In the genomic region with DNA sequence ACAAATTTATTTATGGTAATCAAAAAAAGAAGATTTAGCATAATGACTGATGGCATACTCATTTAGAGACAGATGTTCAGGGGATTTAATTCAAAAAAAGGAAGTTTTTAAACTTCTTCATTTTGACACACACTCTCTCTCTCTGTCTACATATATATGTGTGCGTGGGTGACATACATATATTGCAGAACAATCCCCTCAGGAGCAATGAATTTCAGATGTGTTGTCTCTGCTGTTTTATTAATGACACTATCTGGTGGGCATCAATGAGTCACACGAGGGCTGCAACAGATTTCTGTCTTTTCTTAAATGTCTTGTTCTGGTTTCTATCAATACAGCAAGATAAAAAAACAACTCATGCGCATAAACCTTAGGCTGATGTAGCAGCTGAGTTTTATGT, we compare ENCODE assay signal across 18 cellular contexts.
"Had no signal": no experiment of that assay in that cellular context is flagged by ENCODE, and none has a peak within 500 bp of the region (broad histone marks: within the 10 kb centered on the region; RNA-seq: fewer than 3 reads in every experiment).

No MANE protein-coding gene starts in this region.

- H3K27ac ChIP-seq: breast epithelium, gastroesophageal sphincter, heart left ventricle, left ventricle myocardium inferior had no signal

- H3K36me3 ChIP-seq: breast epithelium, gastroesophageal sphincter, heart left ventricle, left ventricle myocardium inferior had no signal

- H3K4me3 ChIP-seq: breast epithelium, gastroesophageal sphincter, heart left ventricle, left ventricle myocardium inferior had no signal

- H3K9me3 ChIP-seq: breast epithelium, gastroesophageal sphincter, left ventricle myocardium inferior had no signal

- H3K27me3 ChIP-seq: breast epithelium, gastroesophageal sphincter, heart left ventricle had no signal

- H3K4me1 ChIP-seq: breast epithelium had no signal

- DNase-seq: activated CD4-positive, alpha-beta T cell treated with anti-CD3 and anti-CD28 coated beads, Interleukin-2, amount 10 ng/mL, durations not matched to agents 24 days and 14 days; activated CD8-positive, alpha-beta T cell treated with anti-CD3 and anti-CD28 coated beads, Interleukin-2, amount 10 ng/mL, durations not matched to agents 7 days and 5 days; activated naive CD4-positive, alpha-beta T cell treated with anti-CD3 and anti-CD28 coated beads, Interleukin-2, amount 50 U/mL, for 16 hours; activated T-cell treated with anti-CD3 and anti-CD28 coated beads, Interleukin-2, amount 50 U/mL, for 4 hours; effector CD4-positive, alpha-beta T cell; heart left ventricle; kidney; left ventricle myocardium inferior; mammary epithelial cell; nephron progenitor cell; nucleus accumbens; stimulated activated CD4-positive, alpha-beta T cell treated with anti-CD3 and anti-CD28 coated beads, Interleukin-2, amount 100 ng/mL, for 24 hours; stimulated activated naive CD8-positive, alpha-beta T cell treated with anti-CD3 and anti-CD28 coated beads, Interleukin-15, amount 100 ng/mL, for 72 hours; T-helper 1 cell; T-helper 9 cell; trophoblast cell had no signal
